ENCODE assay signal across 1 cellular context in genomic region chr20:57389695-57390603, GRCh38.
TF ChIP-seq lines count a peak whose summit lies in the region.

No MANE protein-coding gene starts in this region.

TF ChIP-seq in GM12878, 131 proteins besides CTCF, POLR2A, EP300 and RAD21 (continued from another document):
- TF ChIP-seq E2F4 (IDR thresholded peaks at IDR 0.05; ENCODE audit: low read depth, low read length) = no peak
